ENCODE assay signal across 1 cellular context in genomic region chr13:74133657-74134201, GRCh38.
TF ChIP-seq lines count a peak whose summit lies in the region.

No MANE protein-coding gene starts in this region.

TF ChIP-seq in SK-N-SH, 30 proteins besides CTCF, POLR2A, EP300 and RAD21 (continued from another document):
- TF ChIP-seq REST (IDR thresholded peaks at IDR 0.05; ENCODE audit: low read depth, low read length) (no peak), NRF1 (IDR thresholded peaks at IDR 0.05; ENCODE audit: low read depth, low read length) (peak; percentile 52), SIN3A (IDR thresholded peaks at IDR 0.05; ENCODE audit: borderline replicate concordance, low read depth, low read length) (no peak), MEF2A (IDR thresholded peaks at IDR 0.05; ENCODE audit: borderline replicate concordance, low read depth) (no peak), MXI1 (IDR thresholded peaks at IDR 0.05; ENCODE audit: low read depth, low read length) (peak; percentile 74), RCOR1 (IDR thresholded peaks at IDR 0.05; ENCODE audit: low read length) (0 out of 2 replicates have a peak, but pooled peaks have one; percentile 6), POLR2AphosphoS5 (IDR thresholded peaks at IDR 0.05; ENCODE audit: low read depth, low read length) (peak; percentile 58; the same call in 1 of the 2 replicates)
- TF ChIP-seq, protein P1, sequence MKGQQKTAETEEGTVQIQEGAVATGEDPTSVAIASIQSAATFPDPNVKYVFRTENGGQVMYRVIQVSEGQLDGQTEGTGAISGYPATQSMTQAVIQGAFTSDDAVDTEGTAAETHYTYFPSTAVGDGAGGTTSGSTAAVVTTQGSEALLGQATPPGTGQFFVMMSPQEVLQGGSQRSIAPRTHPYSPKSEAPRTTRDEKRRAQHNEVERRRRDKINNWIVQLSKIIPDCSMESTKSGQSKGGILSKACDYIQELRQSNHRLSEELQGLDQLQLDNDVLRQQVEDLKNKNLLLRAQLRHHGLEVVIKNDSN (IDR thresholded peaks at IDR 0.05; ENCODE audit: borderline replicate concordance, low read depth), result peak; percentile 88
TF ChIP-seq in SK-N-SH: peak in this region for 8.
